In genomic region chr12:105554223-105554678, GRCh38 we compare ENCODE assay signal across 22 cellular contexts.
DNase-seq lines count a peak whose midpoint lies in the region; TF ChIP-seq lines count a peak whose summit lies in the region.
"Had no signal": no experiment of that assay in that cellular context is flagged by ENCODE, and none has a peak within 500 bp of the region (broad histone marks: within the 10 kb centered on the region; RNA-seq: fewer than 3 reads in every experiment).

No MANE protein-coding gene starts in this region.

- H3K27me3 ChIP-seq in HAP-1 (ENCODE audit: low read depth) (no peaks in the 10 kb centered on the region), parathyroid adenoma (ENCODE audit: control insufficient read depth, insufficient read depth, low read length) (no peaks in the 10 kb centered on the region)
- H3K27me3 ChIP-seq: body of pancreas, MG63 had no signal

- DNase-seq in HAP-1 (ENCODE audit: low spot score in 2 of 2): peak; percentile 62 to 96
- DNase-seq in RPMI7951 (ENCODE audit: low read depth): peak; percentile 73
- DNase-seq in iPS-NIHi11 (ENCODE audit: low spot score): peak; percentile 23
- DNase-seq in cortex of kidney (lab: John Stamatoyannopoulos, UW): no peak
- no peak for DNase-seq in ecto neural progenitor cell (ENCODE audit: low spot score)
- DNase-seq in caudate nucleus (lab: John Stamatoyannopoulos, UW): no peak
- no peak for DNase-seq in dedifferentiated amniotic fluid mesenchymal stem cell (ENCODE audit: extremely low spot score)
- DNase-seq: activated gamma-delta T cell; body of pancreas; DMS79 treated with DMSO at 0.1 percent for 48 hours; left colon; MG63; midbrain; naive thymus-derived CD8-positive, alpha-beta T cell; NCI-H1417; NCI-H2081 treated with DMSO at 0.1 percent for 48 hours; NCI-H510A treated with DMSO at 0.1 percent for 48 hours; stimulated activated naive CD8-positive, alpha-beta T cell treated with anti-CD3 and anti-CD28 coated beads, Interleukin-15, Interleukin-2, amounts not matched to agents 100 U/mL and 50 U/mL, for 24 hours had no signal

- no peaks in the 10 kb centered on the region for H3K9me3 ChIP-seq in HAP-1
- no peaks in the 10 kb centered on the region for H3K9me3 ChIP-seq in parathyroid adenoma (ENCODE audit: control insufficient read depth, low read length)
- H3K9me3 ChIP-seq: body of pancreas, MG63, thoracic aorta had no signal

- H3K27ac ChIP-seq in parathyroid adenoma (peak overlapping the region; percentile 82), caudate nucleus (ENCODE audit: low read depth, low read length) (no peak overlapping the region)
- H3K27ac ChIP-seq: body of pancreas, C4-2B, RWPE1, thoracic aorta had no signal

- no peak for TF ChIP-seq CTCF in parathyroid adenoma (IDR thresholded peaks at IDR 0.05)

- no peak overlapping the region for H3K4me3 ChIP-seq in HAP-1
- peak overlapping the region; percentile 19 for H3K4me3 ChIP-seq in parathyroid adenoma (ENCODE audit: low read depth, low read length)
- H3K4me3 ChIP-seq: body of pancreas, MG63, thoracic aorta had no signal

- in situ Hi-C loops in HAP-1 (cut with MboI; ENCODE audit: low sequenced_read_pairs): no loop called here

- peak overlapping the region; percentile 42 for H3K4me2 ChIP-seq in parathyroid adenoma (ENCODE audit: low read length)

- no peak overlapping the region for H3K9ac ChIP-seq in parathyroid adenoma

- peaks cover 18% of the 10 kb centered on the region for H3K4me1 ChIP-seq in HAP-1
- peaks cover 49% of the 10 kb centered on the region for H3K4me1 ChIP-seq in parathyroid adenoma

- H3K36me3 ChIP-seq in HAP-1 (replicated peaks): no peaks in the 10 kb centered on the region
- no peaks in the 10 kb centered on the region for H3K36me3 ChIP-seq in parathyroid adenoma (ENCODE audit: control insufficient read depth, insufficient read depth, low read length)
- H3K36me3 ChIP-seq: MG63, thoracic aorta had no signal

- H3K79me2 ChIP-seq in parathyroid adenoma: no peaks in the 10 kb centered on the region

- H2AFZ ChIP-seq in parathyroid adenoma: peak overlapping the region; percentile 56

Comparison
In these comparisons a context has a peak if more than half of its experiments do, and no peak if none do; other contexts are left out.
1. DNase-seq: peak in HAP-1 (2 of 2), RPMI7951 (single experiment) and iPS-NIHi11 (single experiment); none in cortex of kidney (single experiment), ecto neural progenitor cell (single experiment), caudate nucleus (0 of 61) and dedifferentiated amniotic fluid mesenchymal stem cell (single experiment).